Comparison of ENCODE assay signal across 1 cellular context in the genomic region with DNA sequence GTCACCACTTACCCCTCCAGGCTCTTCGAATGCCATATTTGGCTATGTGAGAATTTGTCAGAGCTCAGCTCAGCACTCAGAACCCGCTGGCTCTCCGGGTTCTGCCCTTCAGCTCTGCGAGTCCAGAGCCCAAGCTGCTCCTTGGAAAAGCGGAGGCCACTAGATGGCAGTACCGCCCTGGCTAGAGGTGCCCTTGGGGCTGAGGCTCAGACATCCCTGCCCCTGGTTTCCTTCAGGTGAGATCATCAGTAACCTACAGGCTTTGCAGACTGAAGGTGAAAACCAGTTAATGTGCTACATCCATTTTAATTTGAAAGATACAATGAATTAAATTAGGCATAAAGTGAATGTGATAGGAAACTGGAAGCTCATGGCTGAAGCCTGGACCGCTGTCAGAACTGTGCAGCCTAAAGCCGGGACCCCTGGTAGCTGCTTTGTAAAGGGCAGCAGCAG.
TF ChIP-seq lines count a peak whose summit lies in the region.

No MANE protein-coding gene starts in this region.

TF ChIP-seq in K562, 482 proteins besides CTCF, POLR2A, EP300 and RAD21 (continued from another document):
- TF ChIP-seq ARNT (IDR thresholded peaks at IDR 0.05) (no peak), JUND (IDR thresholded peaks at IDR 0.05; ENCODE audit: borderline replicate concordance, low read depth, low read length) (peak; percentile 12; the same call in 1 of the 2 replicates), JUND (tag; IDR thresholded peaks at IDR 0.05; ENCODE audit: borderline replicate concordance, low read depth, low read length) (no peak), STAG1 (CRISPR knock-in tag; IDR thresholded peaks at IDR 0.05; ENCODE audit: borderline replicate concordance) (peak; percentile 54; the same call in 1 of the 2 replicates), RB1 (IDR thresholded peaks at IDR 0.05; ENCODE audit: low read depth) (peak; percentile 29; the same call in 1 of the 2 replicates), SMC3 (conservative IDR thresholded peaks at IDR 0.05; ENCODE audit: insufficient read depth, low read depth, low read length) (peak; percentile 54; the same call in 1 of the 2 replicates)
